Comparison of ENCODE assay signal across 28 cellular contexts in genomic region chr5:43623048-43623447, GRCh38.
DNase-seq lines count a peak whose midpoint lies in the region; ATAC-seq and TF ChIP-seq lines count a peak whose summit lies in the region.
"Had no signal": no experiment of that assay in that cellular context is flagged by ENCODE, and none has a peak within 500 bp of the region (broad histone marks: within the 10 kb centered on the region; RNA-seq: fewer than 3 reads in every experiment).

No MANE protein-coding gene starts in this region.

- CTCF ChIA-PET in HEK293 (lab: Yijun Ruan, JAX): interaction anchor here (0.7 to 5.6 kb wide), 2 partner anchors 9 to 84 kb away, joined by 3 to 66 read pairs; no protein-coding TSS in a partner anchor

- H3K9me3 ChIP-seq in HEK293 (ENCODE audit: control insufficient read depth, insufficient read depth, low read depth, low read length): no peaks in the 10 kb centered on the region
- H3K9me3 ChIP-seq: colonic mucosa, thyroid gland, vagina had no signal

- no peak overlapping the region for H3K4me3 Mint-ChIP-seq in central memory CD8-positive, alpha-beta T cell
- H3K4me3 Mint-ChIP-seq: activated B cell treated with CpG ODN at 0.5 μM for 24 hours; activated CD4-positive, alpha-beta T cell treated with anti-CD3 and anti-CD28 coated beads, Interleukin-2, amount 10 ng/mL, durations not matched to agents 7 days and 5 days; B cell; naive thymus-derived CD8-positive, alpha-beta T cell; stimulated activated naive CD8-positive, alpha-beta T cell treated with anti-CD3 and anti-CD28 coated beads, Interleukin-15, Interleukin-2, amounts not matched to agents 100 ng/mL and 50 ng/mL, for 24 hours; T-helper 1 cell treated with Interleukin-12 subunit alpha and Interleukin-12 subunit beta and Interleukin-4 antibody, amounts not matched to agents 30 μg/mL and 1 μg/mL, for 36 hours had no signal

- no peak for TF ChIP-seq CTCF in HEK293 (tag by site-specific recombination; IDR thresholded peaks at IDR 0.05)

- H3K9me3 Mint-ChIP-seq in central memory CD8-positive, alpha-beta T cell: no peaks in the 10 kb centered on the region
- H3K9me3 Mint-ChIP-seq: activated B cell treated with CpG ODN at 0.5 μM for 24 hours; activated CD4-positive, alpha-beta T cell treated with anti-CD3 and anti-CD28 coated beads, Interleukin-2, amount 10 ng/mL, durations not matched to agents 7 days and 5 days; naive thymus-derived CD8-positive, alpha-beta T cell; stimulated activated naive CD8-positive, alpha-beta T cell treated with anti-CD3 and anti-CD28 coated beads, Interleukin-15, Interleukin-2, amounts not matched to agents 100 ng/mL and 50 ng/mL, for 24 hours; T-helper 1 cell treated with Interleukin-12 subunit alpha and Interleukin-12 subunit beta and Interleukin-4 antibody, amounts not matched to agents 30 μg/mL and 1 μg/mL, for 36 hours had no signal

- peak overlapping the region; percentile 33 for H3K27ac Mint-ChIP-seq in central memory CD8-positive, alpha-beta T cell (ENCODE audit: low read depth)
- H3K27ac Mint-ChIP-seq: activated B cell treated with CpG ODN at 0.5 μM for 24 hours; activated CD4-positive, alpha-beta T cell treated with anti-CD3 and anti-CD28 coated beads, Interleukin-2, amount 10 ng/mL, durations not matched to agents 7 days and 5 days; B cell; stimulated activated naive CD8-positive, alpha-beta T cell treated with anti-CD3 and anti-CD28 coated beads, Interleukin-15, Interleukin-2, amounts not matched to agents 100 ng/mL and 50 ng/mL, for 24 hours; T-helper 1 cell treated with Interleukin-12 subunit alpha and Interleukin-12 subunit beta and Interleukin-4 antibody, amounts not matched to agents 30 μg/mL and 1 μg/mL, for 36 hours had no signal

- H3K27ac ChIP-seq in HEK293 (ENCODE audit: extremely low read depth, low read depth, low read length): no peak overlapping the region
- H3K27ac ChIP-seq: cardiac muscle cell, colonic mucosa, GM23248, skin epidermis, thyroid gland, vagina had no signal

- H3K27me3 Mint-ChIP-seq in central memory CD8-positive, alpha-beta T cell: no peaks in the 10 kb centered on the region
- H3K27me3 Mint-ChIP-seq: activated B cell treated with CpG ODN at 0.5 μM for 24 hours; activated CD4-positive, alpha-beta T cell treated with anti-CD3 and anti-CD28 coated beads, Interleukin-2, amount 10 ng/mL, durations not matched to agents 7 days and 5 days; B cell; naive thymus-derived CD8-positive, alpha-beta T cell; stimulated activated naive CD8-positive, alpha-beta T cell treated with anti-CD3 and anti-CD28 coated beads, Interleukin-15, Interleukin-2, amounts not matched to agents 100 ng/mL and 50 ng/mL, for 24 hours had no signal

- H3K4me1 ChIP-seq in HEK293 (ENCODE audit: control insufficient read depth, insufficient read depth, low read length): no peaks in the 10 kb centered on the region
- H3K4me1 ChIP-seq: colonic mucosa had no signal

- H3K4me1 Mint-ChIP-seq in central memory CD8-positive, alpha-beta T cell: peaks cover 29% of the 10 kb centered on the region

- no peak for ATAC-seq in central memory CD8-positive, alpha-beta T cell (replicated peaks; ENCODE audit: extremely low read depth, poor library complexity, severe bottlenecking)
- no peak for ATAC-seq in GM18511 (IDR thresholded peaks at IDR 0.05; ENCODE audit: unreplicated experiment)
- ATAC-seq: naive thymus-derived CD8-positive, alpha-beta T cell; SK-N-SH treated with all-trans-retinoic acid at 6 μM for 48 hours had no signal

- POLR2A ChIA-PET in HEK293 (lab: Yijun Ruan, JAX): no interaction called here

- no peak overlapping the region for H3K4me3 ChIP-seq in HEK293 (ENCODE audit: low read depth, low read length)
- H3K4me3 ChIP-seq: cardiac muscle cell, colonic mucosa, GM23248, skin epidermis, thyroid gland, vagina had no signal

- peaks cover 35 to 50% of the 10 kb centered on the region in 2 experiments for H3K36me3 ChIP-seq in HEK293 (ENCODE audit: control insufficient read depth in 2 of 2, insufficient read depth in 1 of 2, low read length in 2 of 2)
- H3K36me3 ChIP-seq: colonic mucosa, thyroid gland, vagina had no signal

- H3K36me3 Mint-ChIP-seq in central memory CD8-positive, alpha-beta T cell (ENCODE audit: insufficient read depth): peaks cover 23% of the 10 kb centered on the region

- DNase-seq in Ammon's horn (ENCODE audit: low spot score) (peak; percentile 53), pons (ENCODE audit: low spot score) (peak; percentile 13), ecto neural progenitor cell (ENCODE audit: low spot score) (no peak)
- DNase-seq in central memory CD8-positive, alpha-beta T cell (ENCODE audit: low spot score in 2 of 2): no peak
- no peak for DNase-seq in activated naive CD4-positive, alpha-beta T cell treated with anti-CD3 and anti-CD28 coated beads, Interleukin-2, amount 50 U/mL, for 16 hours
- DNase-seq in stimulated activated CD4-positive, alpha-beta T cell treated with anti-CD3 and anti-CD28 coated beads, Interleukin-4, amount 100 ng/mL, for 24 hours: no peak
- DNase-seq: activated B cell treated with CpG ODN at 0.5 μM for 24 hours; activated CD4-positive, alpha-beta T cell treated with anti-CD3 and anti-CD28 coated beads, Interleukin-2, amount 10 ng/mL, durations not matched to agents 7 days and 5 days; activated gamma-delta T cell treated with Interleukin-2 at 50 U/mL for 16 hours; activated T-cell treated with anti-CD3 and anti-CD28 coated beads, Interleukin-2, amount 50 U/mL, for 1 hour; colonic mucosa; DMS53; effector memory CD4-positive, alpha-beta T cell; GM23248; naive thymus-derived CD8-positive, alpha-beta T cell; NCI-H1092; NCI-H1694 treated with DMSO at 0.1 percent for 48 hours; NCI-H524 treated with DMSO at 0.1 percent for 48 hours; thyroid gland had no signal

TF ChIP-seq in HEK293, 187 proteins besides CTCF, POLR2A, EP300 and RAD21:
- TF ChIP-seq ZNF121 (tag by site-specific recombination; IDR thresholded peaks at IDR 0.05) (no peak), ZFHX2 (tag by site-specific recombination; conservative IDR thresholded peaks at IDR 0.05) (peak; percentile 97), EGR2 (tag by site-specific recombination; IDR thresholded peaks at IDR 0.05; ENCODE audit: low read depth) (peak; percentile 97)

Comparison
In these comparisons a context has a peak if more than half of its experiments do, and no peak if none do; other contexts are left out.
1. DNase-seq: peak in Ammon's horn (single experiment) and pons (single experiment); none in central memory CD8-positive, alpha-beta T cell (0 of 2), activated naive CD4-positive, alpha-beta T cell treated with anti-CD3 and anti-CD28 coated beads, Interleukin-2, amount 50 U/mL, for 16 hours (single experiment), ecto neural progenitor cell (single experiment) and stimulated activated CD4-positive, alpha-beta T cell treated with anti-CD3 and anti-CD28 coated beads, Interleukin-4, amount 100 ng/mL, for 24 hours (single experiment).